Comparison of ENCODE assay signal across 8 cellular contexts in genomic region chr3:177188325-177188724, GRCh38. TPM values are rescaled to one million over a fixed set of nuclear protein-coding genes. Genes with fewer than 3 reads are reported as not detected.
DNase-seq lines count a peak whose midpoint lies in the region; ATAC-seq and TF ChIP-seq lines count a peak whose summit lies in the region.
"Not testable (repeated sequence)": the region's sequence is repeated elsewhere in the genome, so short reads cannot be mapped to it uniquely, and the experiment has no call there.

No MANE protein-coding gene starts in this region.

- H3K9me3 Mint-ChIP-seq in activated T-cell treated with anti-CD3 and anti-CD28 coated beads, Interleukin-2, amount 50 U/mL, for 72 hours; effector memory CD8-positive, alpha-beta T cell; mesothelial cell of epicardium: not testable (repeated sequence)

- not testable (repeated sequence) for H3K27me3 ChIP-seq in BLaER1; stomach smooth muscle (ENCODE audit: control insufficient read depth in 1 of 2, insufficient read depth in 2 of 2, low read length in 2 of 2)

- POLR2A ChIA-PET in HEK293 (lab: Yijun Ruan, JAX): interaction anchor here (0.6 kb wide), 1 partner anchor 1075 kb away, joined by 3 read pairs; no protein-coding TSS in a partner anchor
- POLR2A ChIA-PET in RWPE1 (lab: Yijun Ruan, JAX; ENCODE audit: low non-redundant PET): not testable (repeated sequence)

- H3K36me3 Mint-ChIP-seq in activated T-cell treated with anti-CD3 and anti-CD28 coated beads, Interleukin-2, amount 50 U/mL, for 72 hours (ENCODE audit: insufficient read depth in 2 of 2); effector memory CD8-positive, alpha-beta T cell (ENCODE audit: insufficient read depth); mesothelial cell of epicardium: not testable (repeated sequence)

- peaks cover 70% of the 10 kb centered on the region for H3K4me1 Mint-ChIP-seq in activated T-cell treated with anti-CD3 and anti-CD28 coated beads, Interleukin-2, amount 50 U/mL, for 72 hours (ENCODE audit: low read depth)
- peaks cover 43 to 64% of the 10 kb centered on the region in 2 donors for H3K4me1 Mint-ChIP-seq in effector memory CD8-positive, alpha-beta T cell (ENCODE audit: low read depth in 2 of 2)
- peaks cover 30% of the 10 kb centered on the region for H3K4me1 Mint-ChIP-seq in mesothelial cell of epicardium

- H3K27me3 Mint-ChIP-seq in activated T-cell treated with anti-CD3 and anti-CD28 coated beads, Interleukin-2, amount 50 U/mL, for 72 hours (ENCODE audit: low read depth); effector memory CD8-positive, alpha-beta T cell; mesothelial cell of epicardium (ENCODE audit: low read depth): not testable (repeated sequence)

- H3K4me1 ChIP-seq in BLaER1: peaks cover 91% of the 10 kb centered on the region
- H3K4me1 ChIP-seq in HEK293 (ENCODE audit: control insufficient read depth, insufficient read depth, low read length); stomach smooth muscle (ENCODE audit: control insufficient read depth, insufficient read depth, low read length): not testable (repeated sequence)

- H4K20me1 ChIP-seq in BLaER1: peaks cover 100% of the 10 kb centered on the region

- H3K4me2 ChIP-seq in BLaER1: peak overlapping the region; percentile 89

- not testable (repeated sequence) for ATAC-seq in activated T-cell treated with anti-CD3 and anti-CD28 coated beads, Interleukin-2, amount 50 U/mL, for 72 hours (replicated peaks in 1 of 2); effector memory CD8-positive, alpha-beta T cell (replicated peaks)
- ATAC-seq in left lobe of liver: peak; percentile 73

- H3K27ac ChIP-seq in BLaER1; HEK293 (ENCODE audit: extremely low read depth, low read depth, low read length): not testable (repeated sequence)
- H3K27ac ChIP-seq in RWPE1 (peak overlapping the region; percentile 51), stomach smooth muscle (ENCODE audit: low read length) (peak overlapping the region; percentile 3)

- not testable (repeated sequence) for H3K4me3 ChIP-seq in BLaER1; HEK293 (ENCODE audit: low read depth, low read length); stomach smooth muscle (ENCODE audit: low read length in 2 of 2)

- peaks cover 10% of the 10 kb centered on the region for H3K9me3 ChIP-seq in BLaER1
- H3K9me3 ChIP-seq in HEK293 (ENCODE audit: control insufficient read depth, insufficient read depth, low read depth, low read length); stomach smooth muscle (ENCODE audit: control insufficient read depth in 2 of 2, low read length in 2 of 2): not testable (repeated sequence)

- not testable (repeated sequence) for H3K4me3 Mint-ChIP-seq in activated T-cell treated with anti-CD3 and anti-CD28 coated beads, Interleukin-2, amount 50 U/mL, for 72 hours; mesothelial cell of epicardium
- peak overlapping the region; percentile 27 to 29 for H3K4me3 Mint-ChIP-seq in effector memory CD8-positive, alpha-beta T cell

- not testable (repeated sequence) for TF ChIP-seq CTCF in HEK293 (tag by site-specific recombination; IDR thresholded peaks at IDR 0.05); RWPE1 (conservative IDR thresholded peaks at IDR 0.05; ENCODE audit: low read depth); mesothelial cell of epicardium (IDR thresholded peaks at IDR 0.05; ENCODE audit: unreplicated experiment)

- DNase-seq in RWPE1 (ENCODE audit: low spot score); activated T-cell treated with anti-CD3 and anti-CD28 coated beads, Interleukin-2, amount 50 U/mL, for 72 hours; effector memory CD8-positive, alpha-beta T cell; left lobe of liver (ENCODE audit: low spot score); mesothelial cell of epicardium (ENCODE audit: low spot score in 2 of 2, unreplicated experiment in 2 of 2): not testable (repeated sequence)

- H3K27ac Mint-ChIP-seq in activated T-cell treated with anti-CD3 and anti-CD28 coated beads, Interleukin-2, amount 50 U/mL, for 72 hours: peak overlapping the region; percentile 57
- H3K27ac Mint-ChIP-seq in effector memory CD8-positive, alpha-beta T cell: peak overlapping the region in 1 of 2 donors; percentile 68
- H3K27ac Mint-ChIP-seq in mesothelial cell of epicardium: peak overlapping the region; percentile 79

- CTCF ChIA-PET in HEK293 (lab: Yijun Ruan, JAX): interaction anchor here (0.6 to 0.7 kb wide), 2 partner anchors 295 to 985 kb away, joined by 3 to 4 read pairs; no protein-coding TSS in a partner anchor
- CTCF ChIA-PET in RWPE1 (lab: Yijun Ruan, JAX): not testable (repeated sequence)

- not testable (repeated sequence) for H3K9ac ChIP-seq in BLaER1; stomach smooth muscle (ENCODE audit: low read length in 2 of 2)

- H3K36me3 ChIP-seq in BLaER1: peaks cover 88% of the 10 kb centered on the region
- not testable (repeated sequence) for H3K36me3 ChIP-seq in HEK293 (ENCODE audit: control insufficient read depth in 2 of 2, insufficient read depth in 1 of 2, low read length in 2 of 2); stomach smooth muscle (ENCODE audit: control insufficient read depth in 2 of 2, insufficient read depth in 2 of 2, low read length in 2 of 2)

TF ChIP-seq in HEK293, 187 proteins besides CTCF, POLR2A, EP300 and RAD21:
- TF ChIP-seq SCRT1 (tag by site-specific recombination; IDR thresholded peaks at IDR 0.05; ENCODE audit: borderline replicate concordance): peak; percentile 47; the same call in 1 of the 2 replicates
- TF ChIP-seq SCRT2 (tag by site-specific recombination; IDR thresholded peaks at IDR 0.05): peak; percentile 52; the same call in 1 of the 2 replicates

RNA-seq across cellular contexts. Expression of gene TBL1XR1, which starts 9.0 kb away (rescaled TPM):
- total RNA-seq in activated T-cell treated with anti-CD3 and anti-CD28 coated beads, Interleukin-2, amount 50 U/mL, for 72 hours: 100 to 1,000 TPM; 179 to 240 TPM
- total RNA-seq in left lobe of liver (57.1 TPM), mesothelial cell of epicardium (226 to 243 TPM (median 239 TPM) in 3 replicates)
